In genomic region chr15:26011916-26012315, GRCh38 we compare ENCODE assay signal across 27 cellular contexts.
"Had no signal": no experiment of that assay in that cellular context is flagged by ENCODE, and none has a peak within 500 bp of the region (broad histone marks: within the 10 kb centered on the region; RNA-seq: fewer than 3 reads in every experiment).

No MANE protein-coding gene starts in this region.

- H3K4me3 Mint-ChIP-seq: mesothelial cell of epicardium; naive B cell; natural killer cell; nephron progenitor cell; neural progenitor cell; stimulated activated memory B cell treated with anti-CD40 and anti-IgM and Interleukin-4, amounts not matched to agents 10 μg/mL and 1 μg/mL and 100 μg/mL, for 72 hours; stimulated activated naive CD8-positive, alpha-beta T cell treated with anti-CD3 and anti-CD28 coated beads, Interleukin-15, amount 100 ng/mL, for 72 hours had no signal

- H3K9ac ChIP-seq: neural progenitor cell had no signal

- H3K4me1 ChIP-seq: left ventricle myocardium inferior, pancreas, prostate gland, tibial nerve, uterus had no signal

- H3K36me3 ChIP-seq: left ventricle myocardium inferior, neural progenitor cell, pancreas, prostate gland, tibial nerve, uterus had no signal

- H3K27ac ChIP-seq: left ventricle myocardium inferior, neural progenitor cell, pancreas, prostate gland, skin epidermis, tibial nerve, uterus had no signal

- H3K27me3 ChIP-seq: neural progenitor cell, tibial nerve, uterus had no signal

- H2AFZ ChIP-seq: neural progenitor cell had no signal

- H3K4me1 Mint-ChIP-seq: naive B cell; natural killer cell; stimulated activated memory B cell treated with anti-CD40 and anti-IgM and Interleukin-4, amounts not matched to agents 10 μg/mL and 1 μg/mL and 100 μg/mL, for 72 hours; stimulated activated naive CD8-positive, alpha-beta T cell treated with anti-CD3 and anti-CD28 coated beads, Interleukin-15, amount 100 ng/mL, for 72 hours had no signal

- H3K4me2 ChIP-seq: neural progenitor cell had no signal

- H3K9me3 ChIP-seq: pancreas, prostate gland, uterus had no signal

- H3K36me3 Mint-ChIP-seq: mesothelial cell of epicardium; naive B cell; natural killer cell; neural progenitor cell; stimulated activated memory B cell treated with anti-CD40 and anti-IgM and Interleukin-4, amounts not matched to agents 10 μg/mL and 1 μg/mL and 100 μg/mL, for 72 hours had no signal

- H3K9me3 Mint-ChIP-seq: mesothelial cell of epicardium; natural killer cell; nephron progenitor cell; stimulated activated memory B cell treated with anti-CD40 and anti-IgM and Interleukin-4, amounts not matched to agents 10 μg/mL and 1 μg/mL and 100 μg/mL, for 72 hours; stimulated activated naive CD8-positive, alpha-beta T cell treated with anti-CD3 and anti-CD28 coated beads, Interleukin-15, amount 100 ng/mL, for 72 hours had no signal

- H3K4me3 ChIP-seq: left ventricle myocardium inferior, lung, neural progenitor cell, pancreas, prostate gland, skin epidermis, tibial nerve, uterus had no signal

- H3K27ac Mint-ChIP-seq: mesothelial cell of epicardium; naive B cell; natural killer cell; nephron progenitor cell; neural progenitor cell; stimulated activated memory B cell treated with anti-CD40 and anti-IgM and Interleukin-4, amounts not matched to agents 10 μg/mL and 1 μg/mL and 100 μg/mL, for 72 hours; stimulated activated naive CD8-positive, alpha-beta T cell treated with anti-CD3 and anti-CD28 coated beads, Interleukin-15, amount 100 ng/mL, for 72 hours had no signal

- DNase-seq: hippocampal formation; kidney; left colon; left ventricle myocardium inferior; mesendoderm; naive B cell; natural killer cell; nephron progenitor cell; pancreas; posterior cingulate gyrus; retina; right cardiac atrium; stimulated activated CD4-positive, alpha-beta T cell treated with anti-CD3 and anti-CD28 coated beads, Interleukin-1b, Interleukin-23, amount 100 ng/mL, for 48 hours; stimulated activated CD4-positive, alpha-beta T cell treated with anti-CD3 and anti-CD28 coated beads, Interleukin-2, amount 100 ng/mL, for 48 hours; stimulated activated CD4-positive, alpha-beta T cell treated with anti-CD3 and anti-CD28 coated beads, Interleukin-4, amount 100 ng/mL, for 4 hours; stimulated activated CD8-positive, alpha-beta memory T cell treated with anti-CD3 and anti-CD28 coated beads, Interleukin-4, amount 100 ng/mL, for 48 hours; stimulated activated naive CD4-positive, alpha-beta T cell treated with Interleukin-2 at 50 U/mL for 16 hours; stimulated activated naive CD8-positive, alpha-beta T cell treated with anti-CD3 and anti-CD28 coated beads, Interleukin-15, amount 100 ng/mL, for 72 hours; substantia nigra; uterus had no signal
